1 cellular context compared by ENCODE assay signal in the genomic region with DNA sequence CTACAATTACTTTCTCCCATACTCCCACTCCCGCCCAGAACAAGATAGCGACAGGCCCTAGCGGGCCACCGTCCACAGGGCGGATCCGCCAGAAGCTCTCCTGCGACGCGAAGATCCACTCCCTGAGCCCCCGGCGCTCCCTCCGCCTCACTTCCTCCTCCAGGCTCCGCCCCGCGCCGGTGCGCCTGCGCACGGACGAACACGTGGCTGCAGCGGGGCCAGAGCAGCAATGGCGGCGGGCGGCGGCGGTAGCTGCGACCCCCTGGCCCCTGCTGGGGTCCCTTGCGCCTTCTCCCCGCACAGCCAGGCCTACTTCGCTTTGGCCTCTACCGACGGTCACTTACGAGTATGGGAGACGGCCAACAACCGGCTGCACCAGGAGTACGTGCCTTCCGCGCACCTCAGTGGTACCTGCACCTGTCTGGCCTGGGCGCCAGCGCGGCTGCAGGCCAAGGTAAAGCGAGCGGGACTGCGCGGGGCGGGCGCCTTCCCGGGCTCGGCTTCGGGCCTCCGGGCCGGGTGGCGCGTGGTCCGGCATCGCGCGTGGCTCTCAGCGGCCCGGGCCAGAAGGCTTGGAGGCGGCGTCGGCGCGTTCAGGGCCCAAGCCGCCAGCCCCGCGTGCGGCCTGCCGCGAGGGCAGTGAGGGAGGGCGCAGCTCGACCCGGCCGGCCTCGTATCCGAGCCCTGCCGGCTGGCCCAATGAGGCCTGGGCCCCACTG.
A peak's percentile ranks its signal among the peaks of the same experiment; 100 is the strongest.
TF ChIP-seq lines count a peak whose summit lies in the region.

A gene with protein sequence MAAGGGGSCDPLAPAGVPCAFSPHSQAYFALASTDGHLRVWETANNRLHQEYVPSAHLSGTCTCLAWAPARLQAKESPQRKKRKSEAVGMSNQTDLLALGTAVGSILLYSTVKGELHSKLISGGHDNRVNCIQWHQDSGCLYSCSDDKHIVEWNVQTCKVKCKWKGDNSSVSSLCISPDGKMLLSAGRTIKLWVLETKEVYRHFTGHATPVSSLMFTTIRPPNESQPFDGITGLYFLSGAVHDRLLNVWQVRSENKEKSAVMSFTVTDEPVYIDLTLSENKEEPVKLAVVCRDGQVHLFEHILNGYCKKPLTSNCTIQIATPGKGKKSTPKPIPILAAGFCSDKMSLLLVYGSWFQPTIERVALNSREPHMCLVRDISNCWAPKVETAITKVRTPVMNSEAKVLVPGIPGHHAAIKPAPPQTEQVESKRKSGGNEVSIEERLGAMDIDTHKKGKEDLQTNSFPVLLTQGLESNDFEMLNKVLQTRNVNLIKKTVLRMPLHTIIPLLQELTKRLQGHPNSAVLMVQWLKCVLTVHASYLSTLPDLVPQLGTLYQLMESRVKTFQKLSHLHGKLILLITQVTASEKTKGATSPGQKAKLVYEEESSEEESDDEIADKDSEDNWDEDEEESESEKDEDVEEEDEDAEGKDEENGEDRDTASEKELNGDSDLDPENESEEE (plus strand): TSS at position 198 of the 719 bp plus-strand sequence. CDS start 32 bp downstream, at position 230.

TF ChIP-seq in HEK293, 187 proteins besides CTCF, POLR2A, EP300 and RAD21 (continued from another document and continues in another):
- TF ChIP-seq KLF1 (tag by site-specific recombination; IDR thresholded peaks at IDR 0.05) (peak; percentile 91), ZXDB (tag by site-specific recombination; IDR thresholded peaks at IDR 0.05) (peak; percentile 78; the same call in 1 of the 2 replicates), RBAK (tag by site-specific recombination; IDR thresholded peaks at IDR 0.05) (no peak), SCRT1 (tag by site-specific recombination; IDR thresholded peaks at IDR 0.05; ENCODE audit: borderline replicate concordance) (no peak), ZNF23 (tag by site-specific recombination; IDR thresholded peaks at IDR 0.05; ENCODE audit: borderline replicate concordance) (no peak), ZBTB21 (tag by site-specific recombination; IDR thresholded peaks at IDR 0.05) (no peak), ZNF19 (tag by site-specific recombination; IDR thresholded peaks at IDR 0.05; ENCODE audit: low read depth) (no peak), ZBTB17 (tag by site-specific recombination; IDR thresholded peaks at IDR 0.05) (peak; percentile 90), ZNF324 (tag by site-specific recombination; IDR thresholded peaks at IDR 0.05) (peak; percentile 13; the same call in 1 of the 2 replicates), ZNF221 (tag by site-specific recombination; IDR thresholded peaks at IDR 0.05; ENCODE audit: borderline replicate concordance) (no peak), GLI4 (tag by site-specific recombination; IDR thresholded peaks at IDR 0.05) (no peak), GFI1B (tag by site-specific recombination; IDR thresholded peaks at IDR 0.05) (no peak), ZNF146 (tag by site-specific recombination; IDR thresholded peaks at IDR 0.05) (no peak), YY2 (tag by site-specific recombination; IDR thresholded peaks at IDR 0.05) (peak; percentile 95), ZNF16 (tag by site-specific recombination; IDR thresholded peaks at IDR 0.05; ENCODE audit: low read depth) (no peak), ZBTB8A (tag by site-specific recombination; IDR thresholded peaks at IDR 0.05) (0 out of 2 replicates have a peak, but pooled peaks have one; percentile 13), ZNF514 (tag by site-specific recombination; IDR thresholded peaks at IDR 0.05) (no peak), ZNF660 (tag by site-specific recombination; IDR thresholded peaks at IDR 0.05) (0 out of 2 replicates have a peak, but pooled peaks have one; percentile 15), HOXA7 (CRISPR knock-in tag; IDR thresholded peaks at IDR 0.05; ENCODE audit: borderline replicate concordance) (no peak), ZNF610 (tag by site-specific recombination; IDR thresholded peaks at IDR 0.05; ENCODE audit: borderline replicate concordance) (peak; percentile 76; the same call in 1 of the 2 replicates), ZNF521 (tag by site-specific recombination; IDR thresholded peaks at IDR 0.05) (no peak), ZNF157 (tag by site-specific recombination; IDR thresholded peaks at IDR 0.05) (no peak), EGR2 (tag by site-specific recombination; IDR thresholded peaks at IDR 0.05; ENCODE audit: low read depth) (no peak), ZNF169 (tag by site-specific recombination; IDR thresholded peaks at IDR 0.05) (no peak), SALL2 (tag by site-specific recombination; IDR thresholded peaks at IDR 0.05; ENCODE audit: borderline replicate concordance) (no peak), ZNF747 (tag by site-specific recombination; IDR thresholded peaks at IDR 0.05) (no peak), ZBTB7A (tag by site-specific recombination; IDR thresholded peaks at IDR 0.05; ENCODE audit: low read depth) (no peak), ZNF175 (tag by site-specific recombination; IDR thresholded peaks at IDR 0.05) (no peak), ZNF416 (tag by site-specific recombination; IDR thresholded peaks at IDR 0.05) (no peak)
- TF ChIP-seq, protein P1, sequence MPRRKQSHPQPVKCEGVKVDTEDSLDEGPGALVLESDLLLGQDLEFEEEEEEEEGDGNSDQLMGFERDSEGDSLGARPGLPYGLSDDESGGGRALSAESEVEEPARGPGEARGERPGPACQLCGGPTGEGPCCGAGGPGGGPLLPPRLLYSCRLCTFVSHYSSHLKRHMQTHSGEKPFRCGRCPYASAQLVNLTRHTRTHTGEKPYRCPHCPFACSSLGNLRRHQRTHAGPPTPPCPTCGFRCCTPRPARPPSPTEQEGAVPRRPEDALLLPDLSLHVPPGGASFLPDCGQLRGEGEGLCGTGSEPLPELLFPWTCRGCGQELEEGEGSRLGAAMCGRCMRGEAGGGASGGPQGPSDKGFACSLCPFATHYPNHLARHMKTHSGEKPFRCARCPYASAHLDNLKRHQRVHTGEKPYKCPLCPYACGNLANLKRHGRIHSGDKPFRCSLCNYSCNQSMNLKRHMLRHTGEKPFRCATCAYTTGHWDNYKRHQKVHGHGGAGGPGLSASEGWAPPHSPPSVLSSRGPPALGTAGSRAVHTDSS (tag by site-specific recombination; IDR thresholded peaks at IDR 0.05): no peak
- TF ChIP-seq, protein P2, sequence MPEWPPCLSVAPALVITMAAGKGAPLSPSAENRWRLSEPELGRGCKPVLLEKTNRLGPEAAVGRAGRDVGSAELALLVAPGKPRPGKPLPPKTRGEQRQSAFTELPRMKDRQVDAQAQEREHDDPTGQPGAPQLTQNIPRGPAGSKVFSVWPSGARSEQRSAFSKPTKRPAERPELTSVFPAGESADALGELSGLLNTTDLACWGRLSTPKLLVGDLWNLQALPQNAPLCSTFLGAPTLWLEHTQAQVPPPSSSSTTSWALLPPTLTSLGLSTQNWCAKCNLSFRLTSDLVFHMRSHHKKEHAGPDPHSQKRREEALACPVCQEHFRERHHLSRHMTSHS (tag by site-specific recombination; IDR thresholded peaks at IDR 0.05): no peak
- TF ChIP-seq, protein P3, sequence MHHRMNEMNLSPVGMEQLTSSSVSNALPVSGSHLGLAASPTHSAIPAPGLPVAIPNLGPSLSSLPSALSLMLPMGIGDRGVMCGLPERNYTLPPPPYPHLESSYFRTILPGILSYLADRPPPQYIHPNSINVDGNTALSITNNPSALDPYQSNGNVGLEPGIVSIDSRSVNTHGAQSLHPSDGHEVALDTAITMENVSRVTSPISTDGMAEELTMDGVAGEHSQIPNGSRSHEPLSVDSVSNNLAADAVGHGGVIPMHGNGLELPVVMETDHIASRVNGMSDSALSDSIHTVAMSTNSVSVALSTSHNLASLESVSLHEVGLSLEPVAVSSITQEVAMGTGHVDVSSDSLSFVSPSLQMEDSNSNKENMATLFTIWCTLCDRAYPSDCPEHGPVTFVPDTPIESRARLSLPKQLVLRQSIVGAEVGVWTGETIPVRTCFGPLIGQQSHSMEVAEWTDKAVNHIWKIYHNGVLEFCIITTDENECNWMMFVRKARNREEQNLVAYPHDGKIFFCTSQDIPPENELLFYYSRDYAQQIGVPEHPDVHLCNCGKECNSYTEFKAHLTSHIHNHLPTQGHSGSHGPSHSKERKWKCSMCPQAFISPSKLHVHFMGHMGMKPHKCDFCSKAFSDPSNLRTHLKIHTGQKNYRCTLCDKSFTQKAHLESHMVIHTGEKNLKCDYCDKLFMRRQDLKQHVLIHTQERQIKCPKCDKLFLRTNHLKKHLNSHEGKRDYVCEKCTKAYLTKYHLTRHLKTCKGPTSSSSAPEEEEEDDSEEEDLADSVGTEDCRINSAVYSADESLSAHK (tag by site-specific recombination; IDR thresholded peaks at IDR 0.05): no peak
- TF ChIP-seq, protein P4, sequence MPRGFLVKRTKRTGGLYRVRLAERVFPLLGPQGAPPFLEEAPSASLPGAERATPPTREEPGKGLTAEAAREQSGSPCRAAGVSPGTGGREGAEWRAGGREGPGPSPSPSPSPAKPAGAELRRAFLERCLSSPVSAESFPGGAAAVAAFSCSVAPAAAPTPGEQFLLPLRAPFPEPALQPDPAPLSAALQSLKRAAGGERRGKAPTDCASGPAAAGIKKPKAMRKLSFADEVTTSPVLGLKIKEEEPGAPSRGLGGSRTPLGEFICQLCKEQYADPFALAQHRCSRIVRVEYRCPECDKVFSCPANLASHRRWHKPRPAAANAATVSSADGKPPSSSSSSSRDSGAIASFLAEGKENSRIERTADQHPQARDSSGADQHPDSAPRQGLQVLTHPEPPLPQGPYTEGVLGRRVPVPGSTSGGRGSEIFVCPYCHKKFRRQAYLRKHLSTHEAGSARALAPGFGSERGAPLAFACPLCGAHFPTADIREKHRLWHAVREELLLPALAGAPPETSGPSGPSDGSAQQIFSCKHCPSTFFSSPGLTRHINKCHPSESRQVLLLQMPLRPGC (tag by site-specific recombination; IDR thresholded peaks at IDR 0.05): 0 out of 2 replicates have a peak, but pooled peaks have one; percentile 7
- TF ChIP-seq, protein P5, sequence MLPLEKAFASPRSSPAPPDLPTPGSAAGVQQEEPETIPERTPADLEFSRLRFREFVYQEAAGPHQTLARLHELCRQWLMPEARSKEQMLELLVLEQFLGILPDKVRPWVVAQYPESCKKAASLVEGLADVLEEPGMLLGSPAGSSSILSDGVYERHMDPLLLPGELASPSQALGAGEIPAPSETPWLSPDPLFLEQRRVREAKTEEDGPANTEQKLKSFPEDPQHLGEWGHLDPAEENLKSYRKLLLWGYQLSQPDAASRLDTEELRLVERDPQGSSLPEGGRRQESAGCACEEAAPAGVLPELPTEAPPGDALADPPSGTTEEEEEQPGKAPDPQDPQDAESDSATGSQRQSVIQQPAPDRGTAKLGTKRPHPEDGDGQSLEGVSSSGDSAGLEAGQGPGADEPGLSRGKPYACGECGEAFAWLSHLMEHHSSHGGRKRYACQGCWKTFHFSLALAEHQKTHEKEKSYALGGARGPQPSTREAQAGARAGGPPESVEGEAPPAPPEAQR (tag by site-specific recombination; IDR thresholded peaks at IDR 0.05): no peak
- TF ChIP-seq, protein P6, sequence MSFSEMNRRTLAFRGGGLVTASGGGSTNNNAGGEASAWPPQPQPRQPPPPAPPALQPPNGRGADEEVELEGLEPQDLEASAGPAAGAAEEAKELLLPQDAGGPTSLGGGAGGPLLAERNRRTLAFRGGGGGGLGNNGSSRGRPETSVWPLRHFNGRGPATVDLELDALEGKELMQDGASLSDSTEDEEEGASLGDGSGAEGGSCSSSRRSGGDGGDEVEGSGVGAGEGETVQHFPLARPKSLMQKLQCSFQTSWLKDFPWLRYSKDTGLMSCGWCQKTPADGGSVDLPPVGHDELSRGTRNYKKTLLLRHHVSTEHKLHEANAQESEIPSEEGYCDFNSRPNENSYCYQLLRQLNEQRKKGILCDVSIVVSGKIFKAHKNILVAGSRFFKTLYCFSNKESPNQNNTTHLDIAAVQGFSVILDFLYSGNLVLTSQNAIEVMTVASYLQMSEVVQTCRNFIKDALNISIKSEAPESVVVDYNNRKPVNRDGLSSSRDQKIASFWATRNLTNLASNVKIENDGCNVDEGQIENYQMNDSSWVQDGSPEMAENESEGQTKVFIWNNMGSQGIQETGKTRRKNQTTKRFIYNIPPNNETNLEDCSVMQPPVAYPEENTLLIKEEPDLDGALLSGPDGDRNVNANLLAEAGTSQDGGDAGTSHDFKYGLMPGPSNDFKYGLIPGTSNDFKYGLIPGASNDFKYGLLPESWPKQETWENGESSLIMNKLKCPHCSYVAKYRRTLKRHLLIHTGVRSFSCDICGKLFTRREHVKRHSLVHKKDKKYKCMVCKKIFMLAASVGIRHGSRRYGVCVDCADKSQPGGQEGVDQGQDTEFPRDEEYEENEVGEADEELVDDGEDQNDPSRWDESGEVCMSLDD (tag by site-specific recombination; IDR thresholded peaks at IDR 0.05): no peak
- TF ChIP-seq, protein P7, sequence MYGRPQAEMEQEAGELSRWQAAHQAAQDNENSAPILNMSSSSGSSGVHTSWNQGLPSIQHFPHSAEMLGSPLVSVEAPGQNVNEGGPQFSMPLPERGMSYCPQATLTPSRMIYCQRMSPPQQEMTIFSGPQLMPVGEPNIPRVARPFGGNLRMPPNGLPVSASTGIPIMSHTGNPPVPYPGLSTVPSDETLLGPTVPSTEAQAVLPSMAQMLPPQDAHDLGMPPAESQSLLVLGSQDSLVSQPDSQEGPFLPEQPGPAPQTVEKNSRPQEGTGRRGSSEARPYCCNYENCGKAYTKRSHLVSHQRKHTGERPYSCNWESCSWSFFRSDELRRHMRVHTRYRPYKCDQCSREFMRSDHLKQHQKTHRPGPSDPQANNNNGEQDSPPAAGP (tag by site-specific recombination; IDR thresholded peaks at IDR 0.05): peak; percentile 70; the same call in 1 of the 2 replicates
- TF ChIP-seq, protein P8, sequence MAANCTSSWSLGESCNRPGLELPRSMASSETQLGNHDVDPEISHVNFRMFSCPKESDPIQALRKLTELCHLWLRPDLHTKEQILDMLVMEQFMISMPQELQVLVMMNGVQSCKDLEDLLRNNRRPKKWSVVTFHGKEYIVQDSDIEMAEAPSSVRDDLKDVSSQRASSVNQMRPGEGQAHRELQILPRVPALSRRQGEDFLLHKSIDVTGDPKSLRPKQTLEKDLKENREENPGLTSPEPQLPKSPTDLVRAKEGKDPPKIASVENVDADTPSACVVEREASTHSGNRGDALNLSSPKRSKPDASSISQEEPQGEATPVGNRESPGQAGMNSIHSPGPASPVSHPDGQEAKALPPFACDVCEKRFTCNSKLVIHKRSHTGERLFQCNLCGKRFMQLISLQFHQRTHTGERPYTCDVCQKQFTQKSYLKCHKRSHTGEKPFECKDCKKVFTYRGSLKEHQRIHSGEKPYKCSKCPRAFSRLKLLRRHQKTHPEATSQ (tag by site-specific recombination; IDR thresholded peaks at IDR 0.05): no peak
- TF ChIP-seq, protein P9, sequence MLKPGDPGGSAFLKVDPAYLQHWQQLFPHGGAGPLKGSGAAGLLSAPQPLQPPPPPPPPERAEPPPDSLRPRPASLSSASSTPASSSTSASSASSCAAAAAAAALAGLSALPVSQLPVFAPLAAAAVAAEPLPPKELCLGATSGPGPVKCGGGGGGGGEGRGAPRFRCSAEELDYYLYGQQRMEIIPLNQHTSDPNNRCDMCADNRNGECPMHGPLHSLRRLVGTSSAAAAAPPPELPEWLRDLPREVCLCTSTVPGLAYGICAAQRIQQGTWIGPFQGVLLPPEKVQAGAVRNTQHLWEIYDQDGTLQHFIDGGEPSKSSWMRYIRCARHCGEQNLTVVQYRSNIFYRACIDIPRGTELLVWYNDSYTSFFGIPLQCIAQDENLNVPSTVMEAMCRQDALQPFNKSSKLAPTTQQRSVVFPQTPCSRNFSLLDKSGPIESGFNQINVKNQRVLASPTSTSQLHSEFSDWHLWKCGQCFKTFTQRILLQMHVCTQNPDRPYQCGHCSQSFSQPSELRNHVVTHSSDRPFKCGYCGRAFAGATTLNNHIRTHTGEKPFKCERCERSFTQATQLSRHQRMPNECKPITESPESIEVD (tag by site-specific recombination; IDR thresholded peaks at IDR 0.05): no peak
